Comparison of ENCODE assay signal across 31 cellular contexts in genomic region chr4:64495948-64496347, GRCh38.
"Had no signal": no experiment of that assay in that cellular context is flagged by ENCODE, and none has a peak within 500 bp of the region (broad histone marks: within the 10 kb centered on the region; RNA-seq: fewer than 3 reads in every experiment).

No MANE protein-coding gene starts in this region.

- DNase-seq: activated B cell treated with CpG ODN at 0.5 μM for 24 hours; activated CD4-positive, alpha-beta memory T cell treated with anti-CD3 and anti-CD28 coated beads for 36 hours; activated CD4-positive, alpha-beta T cell treated with anti-CD3 and anti-CD28 coated beads for 4 hours; activated CD4-positive, alpha-beta T cell treated with anti-CD3 and anti-CD28 coated beads, Interleukin-2, amount 10 ng/mL, durations not matched to agents 24 days and 14 days; activated CD4-positive, alpha-beta T cell treated with anti-CD3 and anti-CD28 coated beads, Interleukin-2, amount 50 U/mL, for 1 hour; activated CD4-positive, alpha-beta T cell treated with anti-CD3 and anti-CD28 coated beads, Interleukin-2, amount 50 U/mL, for 4 hours; activated CD4-positive, CD25-positive, alpha-beta regulatory T cell treated with anti-CD3 and anti-CD28 coated beads, Interleukin-2, amount 50 U/mL, for 72 hours; activated CD8-positive, alpha-beta memory T cell treated with anti-CD3 and anti-CD28 coated beads, Interleukin-2, amount 50 U/mL, for 4 hours; activated CD8-positive, alpha-beta T cell treated with anti-CD3 and anti-CD28 coated beads for 36 hours; activated effector memory CD4-positive, alpha-beta T cell treated with anti-CD3 and anti-CD28 coated beads, Interleukin-2, amount 50 U/mL, for 16 hours; activated gamma-delta T cell treated with Interleukin-2 at 50 U/mL for 16 hours; activated naive CD4-positive, alpha-beta T cell; activated naive CD4-positive, alpha-beta T cell treated with anti-CD3 and anti-CD28 coated beads for 36 hours; activated naive CD4-positive, alpha-beta T cell treated with anti-CD3 and anti-CD28 coated beads, Interleukin-2, amount 50 U/mL, for 16 hours; activated naive CD8-positive, alpha-beta T cell treated with anti-CD3 and anti-CD28 coated beads for 36 hours; activated T-cell treated with anti-CD3 and anti-CD28 coated beads for 4 hours; activated T-cell treated with anti-CD3 and anti-CD28 coated beads, Interleukin-2, amount 50 U/mL, for 1 hour; activated T-cell treated with anti-CD3 and anti-CD28 coated beads, Interleukin-2, amount 50 U/mL, for 4 hours; activated T-cell treated with anti-CD3 and anti-CD28 coated beads, Interleukin-2, amount 50 U/mL, for 72 hours; adrenal gland; amniotic stem cell; aorta; body of pancreas; brain microvascular endothelial cell; central memory CD4-positive, alpha-beta T cell; T-helper 2 cell; T-helper 9 cell had no signal

- H3K4me3 ChIP-seq: adrenal gland, body of pancreas, breast epithelium had no signal

- H3K27me3 ChIP-seq: adrenal gland, body of pancreas, brain microvascular endothelial cell, breast epithelium had no signal

- H3K27ac ChIP-seq: adrenal gland, body of pancreas, brain microvascular endothelial cell, breast epithelium, VCaP had no signal

- H3K36me3 ChIP-seq: adrenal gland, brain microvascular endothelial cell, breast epithelium had no signal

- H3K4me1 ChIP-seq: adrenal gland, body of pancreas, breast epithelium had no signal

- H3K9me3 ChIP-seq: adrenal gland, body of pancreas, breast epithelium had no signal

- ATAC-seq: activated CD8-positive, alpha-beta T cell treated with anti-CD3 and anti-CD28 coated beads for 36 hours; activated naive CD4-positive, alpha-beta T cell treated with anti-CD3 and anti-CD28 coated beads, Interleukin-2, amount 50 U/mL, for 72 hours; activated T-cell treated with anti-CD3 and anti-CD28 coated beads, Interleukin-2, amount 50 U/mL, for 4 hours; activated T-cell treated with anti-CD3 and anti-CD28 coated beads, Interleukin-2, amount 50 U/mL, for 72 hours; activated T-helper 17 cell treated with anti-CD3 and anti-CD28 coated beads, Interleukin-2, amount 50 U/mL, for 72 hours; body of pancreas had no signal
